30 cellular contexts compared by ENCODE assay signal in the genomic region with DNA sequence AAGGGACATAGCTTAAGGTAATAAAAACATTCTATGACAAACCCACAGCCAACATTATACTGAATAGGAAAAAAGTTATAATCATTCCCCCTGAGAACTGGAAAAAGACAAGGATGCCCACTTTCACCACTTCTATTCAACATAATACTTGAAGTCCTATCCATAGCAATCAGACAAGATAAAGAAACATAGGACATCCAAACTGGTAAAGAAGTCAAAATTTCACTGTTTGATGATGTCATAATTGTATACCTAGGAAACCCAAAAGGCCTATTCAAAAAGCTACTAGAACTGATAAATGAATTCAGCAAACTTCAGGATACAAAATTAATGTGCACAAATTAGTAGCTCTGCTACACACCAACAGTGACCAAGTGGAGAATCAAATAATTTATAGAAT.
DNase-seq lines count a peak whose midpoint lies in the region; ATAC-seq, FAIRE-seq and TF ChIP-seq lines count a peak whose summit lies in the region.
"Had no signal": no experiment of that assay in that cellular context is flagged by ENCODE, and none has a peak within 500 bp of the region (broad histone marks: within the 10 kb centered on the region; RNA-seq: fewer than 3 reads in every experiment).

No MANE protein-coding gene starts in this region.

- no peak for TF ChIP-seq POLR2A in HepG2 (IDR thresholded peaks at IDR 0.05; ENCODE audit: insufficient read depth in 1 of 2, low read depth in 2 of 2, low read length in 2 of 2)
- no peak for TF ChIP-seq POLR2A in right lobe of liver (IDR thresholded peaks at IDR 0.05)

- TF ChIP-seq CTCF in HepG2 (CRISPR knock-in tag; IDR thresholded peaks at IDR 0.05) (no peak), right lobe of liver (IDR thresholded peaks at IDR 0.05) (no peak), HEK293 (tag by site-specific recombination; IDR thresholded peaks at IDR 0.05) (no peak)

- CTCF ChIA-PET in HepG2 (lab: Yijun Ruan, JAX; ENCODE audit: low intra/inter-chr PET ratio, low total read pairs) (no interaction called here), HEK293 (lab: Yijun Ruan, JAX) (no interaction called here)

- DNase-seq in HepG2 (ENCODE audit: low spot score): no peak
- no peak for DNase-seq in right lobe of liver
- no peak for DNase-seq in NCI-H1105 treated with DMSO at 0.1 percent for 48 hours (lab: John Stamatoyannopoulos, UW)
- DNase-seq: 8988T; ACHN; AML-193; BE2C; C1 segment of cervical spinal cord; Caco-2; Calu3; CD4-positive, alpha-beta memory T cell; CD4-positive, alpha-beta T cell; CD4-positive, CD25-positive, alpha-beta regulatory T cell; CD8-positive, alpha-beta memory T cell; CD8-positive, alpha-beta T cell; COR-L47; DMS 273 treated with DMSO at 0.1 percent for 48 hours; DMS153; DMS53; DMS79; DMS79 treated with DMSO at 0.1 percent for 48 hours; DND-41; EL had no signal

- no peak overlapping the region for H3K4me2 ChIP-seq in HepG2 (ENCODE audit: low read depth, low read length)
- H3K4me2 ChIP-seq: A549; BLaER1; BLaER1 treated with 17β-estradiol and CSF1 and Interleukin-3, amounts not matched to agents 10 nM and 100 nM had no signal

- H3K4me3 ChIP-seq in HepG2 (replicated peaks in 1 of 3; ENCODE audit: insufficient read depth in 1 of 3, low read depth in 2 of 3, low read length in 3 of 3) (no peak overlapping the region), right lobe of liver (no peak overlapping the region), HEK293 (ENCODE audit: low read depth, low read length) (no peak overlapping the region)
- H3K4me3 ChIP-seq: A549; BLaER1; BLaER1 treated with 17β-estradiol and CSF1 and Interleukin-3, amounts not matched to agents 10 nM and 100 nM had no signal

- intact Hi-C loops in HepG2 (cut with micrococcal nuclease; ENCODE audit: unreplicated experiment): no loop called here
- intact Hi-C loops in right lobe of liver (cut with DNase I): no loop called here

- ATAC-seq in HepG2 (no peak), right lobe of liver (no peak)
- ATAC-seq: A549; CD8-positive, alpha-beta T cell had no signal

- TF ChIP-seq EP300 in HepG2 (IDR thresholded peaks at IDR 0.05; ENCODE audit: low read depth in 2 of 2, low read length in 2 of 2) (no peak), HepG2 (CRISPR knock-in tag; IDR thresholded peaks at IDR 0.05; ENCODE audit: borderline replicate concordance) (no peak)

- in situ Hi-C loops in HepG2 (cut with HindIII; ENCODE audit: extremely low pct_ligation_motif_present, low pct_unique_long_range_greater_than_20kb): no loop called here

- H3K9ac ChIP-seq in HepG2 (ENCODE audit: insufficient read depth, low read depth, low read length): no peak overlapping the region
- H3K9ac ChIP-seq: BLaER1; BLaER1 treated with 17β-estradiol and CSF1 and Interleukin-3, amounts not matched to agents 10 nM and 100 nM had no signal

- no peak overlapping the region for H3K27ac ChIP-seq in HepG2 (ENCODE audit: extremely low read length, insufficient read depth, low read length)
- H3K27ac ChIP-seq in right lobe of liver: no peak overlapping the region
- H3K27ac ChIP-seq in HEK293 (ENCODE audit: extremely low read depth, low read depth, low read length): no peak overlapping the region
- H3K27ac ChIP-seq: 22Rv1; A549; BLaER1; BLaER1 treated with 17β-estradiol and CSF1 and Interleukin-3, amounts not matched to agents 10 nM and 100 nM; C4-2B had no signal

- FAIRE-seq in HepG2 (lab: Jason Lieb, UNC): no peak
- FAIRE-seq: A549, D721Med had no signal

- no peaks in the 10 kb centered on the region for H3K36me3 ChIP-seq in HepG2 (replicated peaks in 1 of 2; ENCODE audit: control insufficient read depth in 1 of 2, insufficient read depth in 2 of 2, low read length in 2 of 2)
- no peaks in the 10 kb centered on the region for H3K36me3 ChIP-seq in right lobe of liver
- H3K36me3 ChIP-seq in HEK293 (ENCODE audit: control insufficient read depth in 2 of 2, insufficient read depth in 1 of 2, low read length in 2 of 2): no peaks in the 10 kb centered on the region
- H3K36me3 ChIP-seq: BE2C, BLaER1 had no signal

- no peaks in the 10 kb centered on the region for H3K79me2 ChIP-seq in HepG2 (ENCODE audit: insufficient read depth, low read length)

- H3K4me1 ChIP-seq in HepG2 (ENCODE audit: insufficient read depth, low read length): no peaks in the 10 kb centered on the region
- H3K4me1 ChIP-seq in right lobe of liver: no peaks in the 10 kb centered on the region
- H3K4me1 ChIP-seq in HEK293 (ENCODE audit: control insufficient read depth, insufficient read depth, low read length): no peaks in the 10 kb centered on the region
- H3K4me1 ChIP-seq: A549, BE2C, Caco-2 had no signal

- H3K27me3 ChIP-seq in HepG2 (ENCODE audit: control insufficient read depth in 1 of 2, insufficient read depth in 2 of 2, low read length in 2 of 2): no peaks in the 10 kb centered on the region
- H3K27me3 ChIP-seq in right lobe of liver: no peaks in the 10 kb centered on the region
- H3K27me3 ChIP-seq: BE2C; BLaER1; BLaER1 treated with 17β-estradiol and CSF1 and Interleukin-3, amounts not matched to agents 10 nM and 100 nM had no signal

- POLR2A ChIA-PET in HepG2 (lab: Yijun Ruan, JAX): no interaction called here
- POLR2A ChIA-PET in HEK293 (lab: Yijun Ruan, JAX): no interaction called here

- no peak for TF ChIP-seq RAD21 in HepG2 (CRISPR knock-in tag; IDR thresholded peaks at IDR 0.05)

- H4K20me1 ChIP-seq in HepG2 (ENCODE audit: insufficient read depth, low read length): no peaks in the 10 kb centered on the region
- H4K20me1 ChIP-seq: BLaER1; BLaER1 treated with 17β-estradiol and CSF1 and Interleukin-3, amounts not matched to agents 10 nM and 100 nM had no signal

- no peak overlapping the region for H2AFZ ChIP-seq in HepG2 (ENCODE audit: low read length)

- BruUV-seq in HepG2 (replicated peaks; lab: Mats Ljungman, UMichigan): no TSS peak

- H3K9me3 ChIP-seq in HepG2 (ENCODE audit: low read length) (peaks cover 87% of the 10 kb centered on the region), right lobe of liver (peaks cover 0 to 5% (median 0%) of the 10 kb centered on the region in 4 donors), HEK293 (ENCODE audit: control insufficient read depth, insufficient read depth, low read depth, low read length) (no peaks in the 10 kb centered on the region)
- H3K9me3 ChIP-seq: A549 had no signal

TF ChIP-seq in HepG2, 621 proteins besides CTCF, POLR2A, EP300 and RAD21 (continues in another document):
- TF ChIP-seq CREB1 (IDR thresholded peaks at IDR 0.05): peak; percentile 56
- TF ChIP-seq CREB1 (CRISPR knock-in tag; IDR thresholded peaks at IDR 0.05): no peak
- TF ChIP-seq, protein P1, sequence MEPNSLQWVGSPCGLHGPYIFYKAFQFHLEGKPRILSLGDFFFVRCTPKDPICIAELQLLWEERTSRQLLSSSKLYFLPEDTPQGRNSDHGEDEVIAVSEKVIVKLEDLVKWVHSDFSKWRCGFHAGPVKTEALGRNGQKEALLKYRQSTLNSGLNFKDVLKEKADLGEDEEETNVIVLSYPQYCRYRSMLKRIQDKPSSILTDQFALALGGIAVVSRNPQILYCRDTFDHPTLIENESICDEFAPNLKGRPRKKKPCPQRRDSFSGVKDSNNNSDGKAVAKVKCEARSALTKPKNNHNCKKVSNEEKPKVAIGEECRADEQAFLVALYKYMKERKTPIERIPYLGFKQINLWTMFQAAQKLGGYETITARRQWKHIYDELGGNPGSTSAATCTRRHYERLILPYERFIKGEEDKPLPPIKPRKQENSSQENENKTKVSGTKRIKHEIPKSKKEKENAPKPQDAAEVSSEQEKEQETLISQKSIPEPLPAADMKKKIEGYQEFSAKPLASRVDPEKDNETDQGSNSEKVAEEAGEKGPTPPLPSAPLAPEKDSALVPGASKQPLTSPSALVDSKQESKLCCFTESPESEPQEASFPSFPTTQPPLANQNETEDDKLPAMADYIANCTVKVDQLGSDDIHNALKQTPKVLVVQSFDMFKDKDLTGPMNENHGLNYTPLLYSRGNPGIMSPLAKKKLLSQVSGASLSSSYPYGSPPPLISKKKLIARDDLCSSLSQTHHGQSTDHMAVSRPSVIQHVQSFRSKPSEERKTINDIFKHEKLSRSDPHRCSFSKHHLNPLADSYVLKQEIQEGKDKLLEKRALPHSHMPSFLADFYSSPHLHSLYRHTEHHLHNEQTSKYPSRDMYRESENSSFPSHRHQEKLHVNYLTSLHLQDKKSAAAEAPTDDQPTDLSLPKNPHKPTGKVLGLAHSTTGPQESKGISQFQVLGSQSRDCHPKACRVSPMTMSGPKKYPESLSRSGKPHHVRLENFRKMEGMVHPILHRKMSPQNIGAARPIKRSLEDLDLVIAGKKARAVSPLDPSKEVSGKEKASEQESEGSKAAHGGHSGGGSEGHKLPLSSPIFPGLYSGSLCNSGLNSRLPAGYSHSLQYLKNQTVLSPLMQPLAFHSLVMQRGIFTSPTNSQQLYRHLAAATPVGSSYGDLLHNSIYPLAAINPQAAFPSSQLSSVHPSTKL (CRISPR knock-in tag; IDR thresholded peaks at IDR 0.05): no peak

TF ChIP-seq in HEK293, 187 proteins besides CTCF, POLR2A, EP300 and RAD21:
- TF ChIP-seq SETDB1 (IDR thresholded peaks at IDR 0.05; ENCODE audit: insufficient read length, low read length): peak; percentile 52
- TF ChIP-seq ZNF777 (tag by site-specific recombination; IDR thresholded peaks at IDR 0.05; ENCODE audit: borderline replicate concordance): no peak
- no peak for TF ChIP-seq ZNF23 (tag by site-specific recombination; IDR thresholded peaks at IDR 0.05; ENCODE audit: borderline replicate concordance)
